In the genomic region with DNA sequence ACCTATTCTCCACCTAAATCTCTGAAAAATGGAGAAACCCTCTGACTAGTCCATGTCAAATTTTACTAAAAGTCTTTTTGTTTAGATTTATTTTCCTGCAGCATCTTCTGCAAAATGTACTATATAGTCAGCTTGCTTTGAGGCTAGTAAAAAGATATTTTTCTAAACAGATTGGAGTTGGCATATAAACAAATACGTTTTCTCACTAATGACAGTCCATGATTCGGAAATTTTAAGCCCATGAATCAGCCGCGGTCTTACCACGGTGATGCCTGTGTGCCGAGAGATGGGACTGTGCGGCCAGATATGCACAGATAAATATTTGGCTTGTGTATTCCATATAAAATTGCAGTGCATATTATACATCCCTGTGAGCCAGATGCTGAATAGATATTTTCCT, we compare ENCODE assay signal across 9 cellular contexts. TPM values are rescaled to one million over a fixed set of nuclear protein-coding genes. Genes with fewer than 3 reads are reported as not detected.
A peak's percentile ranks its signal among the peaks of the same experiment; 100 is the strongest.
DNase-seq lines count a peak whose midpoint lies in the region; ATAC-seq, FAIRE-seq and TF ChIP-seq lines count a peak whose summit lies in the region.
"Had no signal": no experiment of that assay in that cellular context is flagged by ENCODE, and none has a peak within 500 bp of the region (broad histone marks: within the 10 kb centered on the region; RNA-seq: fewer than 3 reads in every experiment).

No MANE protein-coding gene starts in this region.

- DNase-seq in AG10803 (ENCODE audit: low read depth) (peak; percentile 73), bronchial epithelial cell (ENCODE audit: low read depth) (peak; percentile 62), naive B cell (no peak), inferior parietal cortex (ENCODE audit: extremely low spot score) (no peak), NCI-H128 (lab: John Stamatoyannopoulos, UW; ENCODE audit: unreplicated experiment) (no peak), NCI-H146 treated with DMSO at 0.1 percent for 48 hours (lab: John Stamatoyannopoulos, UW; ENCODE audit: unreplicated experiment) (no peak)
- DNase-seq: NCI-H2081 had no signal

- H3K9me3 Mint-ChIP-seq in naive B cell = peaks cover 0 to 16% (median 2%) of the 10 kb centered on the region in 7 donors

- peaks cover 97% of the 10 kb centered on the region for H3K27me3 ChIP-seq in HUES6 (ENCODE audit: control insufficient read depth, insufficient read depth, low read length)
- H3K27me3 ChIP-seq in bronchial epithelial cell (ENCODE audit: control insufficient read depth, insufficient read depth, low read length) = no peaks in the 10 kb centered on the region

- H3K9me3 ChIP-seq in HUES6 (ENCODE audit: control insufficient read depth, insufficient read depth, low read depth, low read length) = no peaks in the 10 kb centered on the region

- no peak for TF ChIP-seq CTCF in AG10803 (conservative IDR thresholded peaks at IDR 0.05; ENCODE audit: low read length)
- TF ChIP-seq CTCF in bronchial epithelial cell (IDR thresholded peaks at IDR 0.05; ENCODE audit: insufficient read depth, low read length, severe bottlenecking) = no peak

- H3K36me3 ChIP-seq in HUES6 (ENCODE audit: control insufficient read depth, insufficient read depth, low read length) (no peaks in the 10 kb centered on the region), bronchial epithelial cell (ENCODE audit: control insufficient read depth, insufficient read depth, low read length) (no peaks in the 10 kb centered on the region)

- no peak overlapping the region for H3K9ac ChIP-seq in HUES6 (ENCODE audit: low read length)

- no peak for ATAC-seq in naive B cell (ENCODE audit: low read depth in 2 of 2)
- no peak for ATAC-seq in GM19452 (IDR thresholded peaks at IDR 0.05; ENCODE audit: unreplicated experiment)

- FAIRE-seq in bronchial epithelial cell (lab: Jason Lieb, UNC) = no peak

- H3K36me3 Mint-ChIP-seq in naive B cell = no peaks in the 10 kb centered on the region

- no peak overlapping the region for H3K27ac ChIP-seq in HUES6 (ENCODE audit: low read depth, low read length)

- H3K4me1 ChIP-seq in HUES6 (ENCODE audit: control insufficient read depth, insufficient read depth, low read length) = peaks cover 27% of the 10 kb centered on the region

- H3K4me3 ChIP-seq in AG10803 (ENCODE audit: low read length) (peak overlapping the region; percentile 74), HUES6 (ENCODE audit: low read depth, low read length) (peak overlapping the region; percentile 52; the same call in 1 of the 2 replicates), bronchial epithelial cell (ENCODE audit: low read depth, low read length) (peak overlapping the region; percentile 56)

- H3K4me3 Mint-ChIP-seq in naive B cell = peak overlapping the region in 5 of 8 donors; percentile 15 to 93 (median 86)

- H3K27me3 Mint-ChIP-seq in naive B cell = peaks cover 42 to 57% (median 53%) of the 10 kb centered on the region in 3 donors

- peaks cover 19 to 23% (median 22%) of the 10 kb centered on the region in 3 donors for H3K4me1 Mint-ChIP-seq in naive B cell

- peak overlapping the region in 2 of 6 donors; percentile 88 to 93 for H3K27ac Mint-ChIP-seq in naive B cell

RNA-seq across cellular contexts. Expression of a gene that starts 3.2 kb away (rescaled TPM):
- total RNA-seq in bronchial epithelial cell = 3.5 and 3.7 TPM in 2 replicates
- polyA plus RNA-seq in naive B cell (ENCODE audit: low read depth in 6 of 6) = under 1 TPM in 1 of 6 donors, not detected in 5; 0.17 TPM

Comparison
In these comparisons a context has a peak if more than half of its experiments do, and no peak if none do; other contexts are left out.
1. DNase-seq: peak in AG10803 (single experiment) and bronchial epithelial cell (single experiment); none in naive B cell (single experiment), inferior parietal cortex (single experiment), NCI-H128 (single experiment) and NCI-H146 treated with DMSO at 0.1 percent for 48 hours (single experiment).
2. Peak in every context shown above with its lines, with median percentiles within 50 percentile points of each other: H3K4me3 ChIP-seq.